In genomic region chr2:43131051-43131889, GRCh38 we compare ENCODE assay signal across 8 cellular contexts.
A peak's percentile ranks its signal among the peaks of the same experiment; 100 is the strongest.
DNase-seq lines count a peak whose midpoint lies in the region; ATAC-seq lines count a peak whose summit lies in the region.

No MANE protein-coding gene starts in this region.

- H3K4me3 Mint-ChIP-seq in memory B cell, result peak overlapping the region; percentile 28

- H3K9me3 Mint-ChIP-seq in memory B cell, result peaks cover 2% of the 10 kb centered on the region

- no peaks in the 10 kb centered on the region for H3K36me3 Mint-ChIP-seq in memory B cell

- DNase-seq in COLO829 (ENCODE audit: low spot score) (peak; percentile 60), NCI-H146 (lab: John Stamatoyannopoulos, UW) (peak; percentile 87), dermis blood vessel endothelial cell (peak; percentile 93), memory B cell (ENCODE audit: low spot score in 2 of 2) (peak; percentile 66 to 74), cortex of kidney (lab: John Stamatoyannopoulos, UW) (no peak)
- DNase-seq in activated CD4-positive, alpha-beta T cell treated with anti-CD3 and anti-CD28 coated beads, Interleukin-2, amount 50 U/mL, for 1 hour, result peak; percentile 78
- DNase-seq in stimulated activated CD8-positive, alpha-beta memory T cell treated with anti-CD3 and anti-CD28 coated beads, Interleukin-2, amount 100 ng/mL, for 48 hours (ENCODE audit: low read depth in 2 of 2), result peak; percentile 56 to 73

- no peaks in the 10 kb centered on the region for H3K27me3 Mint-ChIP-seq in memory B cell

- H3K4me1 Mint-ChIP-seq in memory B cell, result peaks cover 77% of the 10 kb centered on the region

- ATAC-seq in GM21576 (IDR thresholded peaks at IDR 0.05; ENCODE audit: unreplicated experiment) (peak; percentile 46), memory B cell (ENCODE audit: low read depth) (peak; percentile 48)

- H3K27ac Mint-ChIP-seq in memory B cell, result peak overlapping the region; percentile 95
